13 cellular contexts compared by ENCODE assay signal in genomic region chr15:64158363-64159134, GRCh38. TPM values are rescaled to one million over a fixed set of nuclear protein-coding genes. Genes with fewer than 3 reads are reported as not detected.
A peak's percentile ranks its signal among the peaks of the same experiment; 100 is the strongest.
DNase-seq lines count a peak whose midpoint lies in the region; ATAC-seq and TF ChIP-seq lines count a peak whose summit lies in the region.
"Had no signal": no experiment of that assay in that cellular context is flagged by ENCODE, and none has a peak within 500 bp of the region (broad histone marks: within the 10 kb centered on the region; RNA-seq: fewer than 3 reads in every experiment).

No MANE protein-coding gene starts in this region.

- H3K36me3 ChIP-seq in DOHH2 (ENCODE audit: control insufficient read depth, low read length) (peaks cover 74% of the 10 kb centered on the region), OCI-LY1 (ENCODE audit: insufficient read depth, low read length) (peaks cover 71% of the 10 kb centered on the region), body of pancreas (replicated peaks in 1 of 2; ENCODE audit: insufficient read depth in 1 of 2, low read depth in 2 of 2) (peaks cover 36 to 49% of the 10 kb centered on the region in 2 donors)

- no peak for TF ChIP-seq POLR2A in body of pancreas (IDR thresholded peaks at IDR 0.05)

- DNase-seq in body of pancreas: no peak
- DNase-seq in naive B cell: no peak
- no peak for DNase-seq in glomerular visceral epithelial cell (ENCODE audit: extremely low spot score)
- no peak for DNase-seq in NCI-H748 treated with DMSO at 0.1 percent for 48 hours (lab: John Stamatoyannopoulos, UW)
- no peak for DNase-seq in NCI-H524 (lab: John Stamatoyannopoulos, UW)
- DNase-seq: central memory CD4-positive, alpha-beta T cell; NCI-H1048; NCI-H510A; stimulated activated CD4-positive, alpha-beta T cell treated with anti-CD3 and anti-CD28 coated beads, Interleukin-15, amount 100 ng/mL, for 24 hours had no signal

- H3K27ac Mint-ChIP-seq in naive B cell: peak overlapping the region in 5 of 6 donors; percentile 67 to 96 (median 87)

- H3K36me3 Mint-ChIP-seq in naive B cell: peaks cover 0 to 14% of the 10 kb centered on the region in 2 donors

- peaks cover 43% of the 10 kb centered on the region for H3K4me1 ChIP-seq in DOHH2 (ENCODE audit: control insufficient read depth, low read length)
- peaks cover 75% of the 10 kb centered on the region for H3K4me1 ChIP-seq in OCI-LY1 (ENCODE audit: insufficient read depth, low read length, severe bottlenecking)
- H3K4me1 ChIP-seq in body of pancreas: peaks cover 52% of the 10 kb centered on the region

- H3K27ac ChIP-seq in DOHH2 (ENCODE audit: low read depth, low read length): no peak overlapping the region
- H3K27ac ChIP-seq in OCI-LY1 (ENCODE audit: low read depth, low read length, poor library complexity, severe bottlenecking): peak overlapping the region; percentile 18
- peak overlapping the region in 3 of 4 donors; percentile 3 to 36 (median 16) for H3K27ac ChIP-seq in body of pancreas

- H3K79me2 ChIP-seq in DOHH2 (ENCODE audit: control insufficient read depth, low read length): peaks cover 46% of the 10 kb centered on the region
- peaks cover 9% of the 10 kb centered on the region for H3K79me2 ChIP-seq in OCI-LY1 (ENCODE audit: insufficient read depth, low read length)

- H3F3A ChIP-seq in DOHH2 (ENCODE audit: control insufficient read depth, insufficient read depth) (peaks cover 33% of the 10 kb centered on the region), OCI-LY1 (ENCODE audit: insufficient read depth, low read length) (no peaks in the 10 kb centered on the region)

- H4K20me1 ChIP-seq in DOHH2 (ENCODE audit: control insufficient read depth, insufficient read depth, low read depth, low read length) (peaks cover 3% of the 10 kb centered on the region; the same call in 1 of the 2 replicates), OCI-LY1 (ENCODE audit: insufficient read depth, low read length) (no peaks in the 10 kb centered on the region)

- no peaks in the 10 kb centered on the region for H3K9me3 Mint-ChIP-seq in naive B cell

- 49 to 60% methylated on average over 10 to 11 of the region's 11 CpGs for WGBS in body of pancreas, 2 donors

- H3K27me3 ChIP-seq in DOHH2 (ENCODE audit: control insufficient read depth, low read length) (no peaks in the 10 kb centered on the region), OCI-LY1 (ENCODE audit: insufficient read depth, low read length) (no peaks in the 10 kb centered on the region), body of pancreas (no peaks in the 10 kb centered on the region)
- H3K27me3 ChIP-seq: neutrophil had no signal

- intact Hi-C loops in body of pancreas (cut with DNase I): loop anchor here (10.0 kb wide), 1 partner anchor 64 kb away; the partner anchor contains the start of genes CIAO2A and SNX1

- H3K4me2 ChIP-seq in DOHH2 (ENCODE audit: low read length): peak overlapping the region; percentile 30; the same call in 1 of the 2 replicates
- H3K4me2 ChIP-seq in OCI-LY1 (ENCODE audit: low read length): no peak overlapping the region; the same call in 1 of the 2 replicates

- H3K9me3 ChIP-seq in DOHH2 (ENCODE audit: control insufficient read depth, insufficient read depth, low read length) (no peaks in the 10 kb centered on the region), OCI-LY1 (ENCODE audit: low read length) (no peaks in the 10 kb centered on the region), body of pancreas (no peaks in the 10 kb centered on the region)
- H3K9me3 ChIP-seq: neutrophil had no signal

- peak overlapping the region in 5 of 8 donors; percentile 6 to 75 (median 52) for H3K4me3 Mint-ChIP-seq in naive B cell

- H3K4me1 Mint-ChIP-seq in naive B cell: peaks cover 45 to 71% (median 69%) of the 10 kb centered on the region in 3 donors

- no peak overlapping the region; the same call in 1 of the 2 replicates for H3K9ac ChIP-seq in OCI-LY1 (ENCODE audit: low read length)

- H3K27me3 Mint-ChIP-seq in naive B cell: no peaks in the 10 kb centered on the region

- H3K9me2 ChIP-seq in DOHH2 (replicated peaks; ENCODE audit: control insufficient read depth, low read length) (no peaks in the 10 kb centered on the region), OCI-LY1 (ENCODE audit: low read depth, low read length) (no peaks in the 10 kb centered on the region)

- ATAC-seq in body of pancreas (no peak), naive B cell (ENCODE audit: low read depth in 2 of 2) (no peak), HG03342 (IDR thresholded peaks at IDR 0.05; ENCODE audit: unreplicated experiment) (no peak)

- no peak overlapping the region for H2AFZ ChIP-seq in OCI-LY1 (ENCODE audit: low read length)

- TF ChIP-seq CTCF in DOHH2 (IDR thresholded peaks at IDR 0.05; ENCODE audit: low read depth, low read length, poor library complexity, severe bottlenecking) (no peak), OCI-LY1 (IDR thresholded peaks at IDR 0.05; ENCODE audit: low read length) (no peak), body of pancreas (IDR thresholded peaks at IDR 0.05) (no peak)

- H3K4me3 ChIP-seq in DOHH2 (ENCODE audit: low read length) (no peak overlapping the region), OCI-LY1 (ENCODE audit: low read depth, low read length, poor library complexity, severe bottlenecking) (no peak overlapping the region), body of pancreas (no peak overlapping the region)

RNA-seq across cellular contexts. Expression of gene PPIB, which starts 4.3 kb away (rescaled TPM):
- total RNA-seq in body of pancreas: 1,000 to 10,000 TPM in 1 of 2 donors, 100 to 1,000 TPM in 1; 159 to 1,343 TPM
- 100 to 1,000 TPM; 419 to 599 (median 451) TPM for polyA plus RNA-seq in naive B cell (ENCODE audit: low read depth in 6 of 6)

RNA-seq across cellular contexts. Expression of gene SNX22, which starts 7.0 kb away (rescaled TPM):
- under 1 TPM; under 0.01 to 0.78 TPM for total RNA-seq in body of pancreas
- 10 to 100 TPM; 55.7 to 95.8 (median 59.7) TPM for polyA plus RNA-seq in naive B cell (ENCODE audit: low read depth in 6 of 6)
